9 cellular contexts compared by ENCODE assay signal in the genomic region with DNA sequence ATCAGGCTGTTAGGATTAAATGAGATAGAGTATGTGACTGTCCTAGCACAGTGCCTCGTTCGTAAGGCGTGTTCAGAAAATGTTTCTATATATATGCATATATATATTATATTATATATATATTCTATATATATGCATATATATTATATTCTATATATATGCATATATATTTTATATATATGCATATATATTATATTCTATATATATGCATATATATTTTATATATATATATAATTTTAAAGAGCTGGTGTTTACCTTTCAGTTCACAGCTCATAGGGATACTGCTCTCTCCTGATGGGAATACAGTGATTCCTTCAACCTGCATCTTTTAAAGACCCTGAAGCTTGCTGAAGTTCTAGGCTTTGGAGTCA. TPM values are rescaled to one million over a fixed set of nuclear protein-coding genes. Genes with fewer than 3 reads are reported as not detected.
A peak's percentile ranks its signal among the peaks of the same experiment; 100 is the strongest.
DNase-seq lines count a peak whose midpoint lies in the region; ATAC-seq, FAIRE-seq and TF ChIP-seq lines count a peak whose summit lies in the region.
"Had no signal": no experiment of that assay in that cellular context is flagged by ENCODE, and none has a peak within 500 bp of the region (broad histone marks: within the 10 kb centered on the region; RNA-seq: fewer than 3 reads in every experiment).

No MANE protein-coding gene starts in this region.

- H3K36me3 ChIP-seq in RWPE2 (ENCODE audit: low read depth), result peaks cover 49% of the 10 kb centered on the region
- peaks cover 0 to 42% (median 9%) of the 10 kb centered on the region in 3 donors for H3K36me3 ChIP-seq in esophagus squamous epithelium
- H3K36me3 ChIP-seq in prostate gland, result peaks cover 0 to 4% of the 10 kb centered on the region in 2 donors

- ATAC-seq in RWPE2 (ENCODE audit: low read depth) (no peak), GM21529 (IDR thresholded peaks at IDR 0.05; ENCODE audit: unreplicated experiment) (no peak)

- H3K9me3 ChIP-seq in RWPE2 (ENCODE audit: severe bottlenecking), result no peaks in the 10 kb centered on the region
- H3K9me3 ChIP-seq in esophagus squamous epithelium, result no peaks in the 10 kb centered on the region
- H3K9me3 ChIP-seq in prostate gland, result no peaks in the 10 kb centered on the region

- intact Hi-C loops in esophagus squamous epithelium (cut with DNase I), result no loop called here
- intact Hi-C loops in prostate gland (cut with DNase I), result loop anchor here (10.0 kb wide), 1 partner anchor 148 kb away; a partner anchor contains a TSS

- H3K4me3 ChIP-seq in RWPE2 (ENCODE audit: severe bottlenecking) (peak overlapping the region; percentile 52), esophagus squamous epithelium (peak overlapping the region; percentile 57 to 88 (median 78)), prostate gland (peak overlapping the region; percentile 63 to 69)

- FAIRE-seq in G401.6 (lab: Jason Lieb, UNC), result peak; percentile 66

- H3K27ac ChIP-seq in RWPE2 (ENCODE audit: poor library complexity, severe bottlenecking), result peak overlapping the region; percentile 44
- H3K27ac ChIP-seq in esophagus squamous epithelium, result peak overlapping the region; percentile 88 to 97 (median 92)
- peak overlapping the region; percentile 82 to 86 for H3K27ac ChIP-seq in prostate gland

- no peak for DNase-seq in RWPE2 (ENCODE audit: low spot score)
- DNase-seq in esophagus squamous epithelium (lab: John Stamatoyannopoulos, UW), result no peak
- no peak for DNase-seq in prostate gland (ENCODE audit: low spot score)
- no peak for DNase-seq in NCI-H2196 treated with DMSO at 0.1 percent for 48 hours (lab: John Stamatoyannopoulos, UW; ENCODE audit: unreplicated experiment)
- no peak for DNase-seq in A172 (ENCODE audit: low spot score)
- no peak for DNase-seq in activated CD4-positive, alpha-beta T cell treated with anti-CD3 and anti-CD28 coated beads for 48 hours
- DNase-seq: stimulated activated CD4-positive, alpha-beta T cell treated with anti-CD3 and anti-CD28 coated beads, Interleukin-1b, Interleukin-23, amount 100 ng/mL, for 48 hours had no signal

- 22 to 35% methylated on average over 3 of the region's 3 CpGs for WGBS in esophagus squamous epithelium, 2 donors
- WGBS in prostate gland, result 29% methylated on average over 3 of the region's 3 CpGs

- TF ChIP-seq CTCF in RWPE2 (IDR thresholded peaks at IDR 0.05; ENCODE audit: poor library complexity, severe bottlenecking), result no peak
- TF ChIP-seq CTCF in esophagus squamous epithelium (IDR thresholded peaks at IDR 0.05), result no peak
- TF ChIP-seq CTCF in prostate gland (IDR thresholded peaks at IDR 0.05), result no peak

- peaks cover 10% of the 10 kb centered on the region for H3K4me1 ChIP-seq in RWPE2 (ENCODE audit: insufficient read depth, poor library complexity, severe bottlenecking)
- peaks cover 5 to 48% (median 20%) of the 10 kb centered on the region in 3 donors for H3K4me1 ChIP-seq in esophagus squamous epithelium
- H3K4me1 ChIP-seq in prostate gland (replicated peaks), result no peaks in the 10 kb centered on the region

- H3K27me3 ChIP-seq in RWPE2 (ENCODE audit: insufficient read depth, poor library complexity, severe bottlenecking), result no peaks in the 10 kb centered on the region
- no peaks in the 10 kb centered on the region for H3K27me3 ChIP-seq in esophagus squamous epithelium
- no peaks in the 10 kb centered on the region for H3K27me3 ChIP-seq in prostate gland (replicated peaks; ENCODE audit: insufficient read depth)

- no peak for TF ChIP-seq POLR2A in esophagus squamous epithelium (IDR thresholded peaks at IDR 0.05)
- no peak for TF ChIP-seq POLR2A in prostate gland (IDR thresholded peaks at IDR 0.05)

RNA-seq across cellular contexts. Expression of a gene that starts 0.7 kb away (rescaled TPM):
- total RNA-seq in esophagus squamous epithelium, result 100 to 1,000 TPM in 3 of 4 donors, 10 to 100 TPM in 1; 81.4 to 197 (median 119) TPM
- 100 to 1,000 TPM in 1 of 2 donors, 10 to 100 TPM in 1; 83.3 to 159 TPM for total RNA-seq in prostate gland
- 203 and 290 TPM in 2 replicates for total RNA-seq in A172 (2014; rRNA removed; shearing (Covaris generic))
